ENCODE assay signal across 38 cellular contexts in genomic region chr2:3683748-3684454, GRCh38. TPM values are rescaled to one million over a fixed set of nuclear protein-coding genes. Genes with fewer than 3 reads are reported as not detected.
DNase-seq lines count a peak whose midpoint lies in the region; ATAC-seq, FAIRE-seq and TF ChIP-seq lines count a peak whose summit lies in the region.
"Had no signal": no experiment of that assay in that cellular context is flagged by ENCODE, and none has a peak within 500 bp of the region (broad histone marks: within the 10 kb centered on the region; RNA-seq: fewer than 3 reads in every experiment).

No MANE protein-coding gene starts in this region.

- no peaks in the 10 kb centered on the region for H3K36me3 Mint-ChIP-seq in natural killer cell treated with Interleukin-12 subunit alpha and Interleukin-12 subunit beta and Interleukin-15 and Interleukin-18, amount 100 ng/mL, for 72 hours
- H3K36me3 Mint-ChIP-seq: natural killer cell had no signal

- H3K4me1 Mint-ChIP-seq in natural killer cell treated with Interleukin-12 subunit alpha and Interleukin-12 subunit beta and Interleukin-15 and Interleukin-18, amount 100 ng/mL, for 72 hours (ENCODE audit: low read depth in 2 of 2): no peaks in the 10 kb centered on the region
- H3K4me1 Mint-ChIP-seq: activated CD4-positive, alpha-beta memory T cell treated with anti-CD3 and anti-CD28 coated beads, Interleukin-2, amount 10 ng/mL, durations not matched to agents 7 days and 5 days; activated T-helper 17 cell treated with anti-CD3 and anti-CD28 coated beads, Interleukin-2, amount 50 U/mL, for 72 hours; natural killer cell had no signal

- no peak overlapping the region for H2AFZ ChIP-seq in HCT116 (ENCODE audit: low read depth, low read length, poor library complexity, severe bottlenecking)

- TF ChIP-seq POLR2A in HCT116 (IDR thresholded peaks at IDR 0.05; ENCODE audit: borderline replicate concordance, extremely low read depth, insufficient read depth, insufficient read length): no peak

- H3K4me3 ChIP-seq in HCT116 (replicated peaks in 1 of 2; ENCODE audit: low read depth in 1 of 2, low read length in 2 of 2): no peak overlapping the region
- H3K4me3 ChIP-seq: SJSA1, thoracic aorta, uterus had no signal

- ATAC-seq in HCT116 (0 out of 2 replicates have a peak, but pooled peaks have one; percentile 30), foreskin keratinocyte (peak; percentile 88), GM21381 (IDR thresholded peaks at IDR 0.05; ENCODE audit: unreplicated experiment) (no peak)
- ATAC-seq in natural killer cell treated with Interleukin-12 subunit alpha and Interleukin-12 subunit beta and Interleukin-15 and Interleukin-18, amount 100 ng/mL, for 72 hours: no peak
- ATAC-seq: activated T-helper 17 cell treated with anti-CD3 and anti-CD28 coated beads, Interleukin-2, amount 50 U/mL, for 72 hours; natural killer cell; stimulated activated naive CD8-positive, alpha-beta T cell treated with anti-CD3 and anti-CD28 coated beads, Interleukin-15, Interleukin-2, amounts not matched to agents 100 U/mL and 50 U/mL, for 24 hours had no signal

- H3K9ac ChIP-seq in HCT116 (ENCODE audit: low read length): no peak overlapping the region

- peaks cover 11 to 12% of the 10 kb centered on the region in 2 donors for H3K27me3 Mint-ChIP-seq in natural killer cell treated with Interleukin-12 subunit alpha and Interleukin-12 subunit beta and Interleukin-15 and Interleukin-18, amount 100 ng/mL, for 72 hours
- H3K27me3 Mint-ChIP-seq: dendritic cell treated with granulocyte-macrophage colony-stimulating factor and Interleukin-4, amounts not matched to agents 40 ng/mL and 50 ng/mL, for 4 days had no signal

- no peak for TF ChIP-seq CTCF in HCT116 (IDR thresholded peaks at IDR 0.05 in 2 of 3, conservative IDR thresholded peaks at IDR 0.05 in 1 of 3; ENCODE audit: borderline replicate concordance in 1 of 3, insufficient read depth in 1 of 3, low read depth in 2 of 3, low read length in 2 of 3)
- peak; percentile 16 for TF ChIP-seq CTCF in foreskin keratinocyte (conservative IDR thresholded peaks at IDR 0.05)

- H3K27me3 ChIP-seq in HCT116 (ENCODE audit: insufficient read depth, low read length): peaks cover 13% of the 10 kb centered on the region; the same call in 1 of the 2 replicates
- H3K27me3 ChIP-seq in foreskin keratinocyte: peaks cover 4% of the 10 kb centered on the region
- H3K27me3 ChIP-seq: SJSA1, uterus had no signal

- H3K9me2 ChIP-seq in HCT116 (ENCODE audit: insufficient read depth): no peaks in the 10 kb centered on the region

- no peak overlapping the region for H3K27ac Mint-ChIP-seq in natural killer cell treated with Interleukin-12 subunit alpha and Interleukin-12 subunit beta and Interleukin-15 and Interleukin-18, amount 100 ng/mL, for 72 hours
- H3K27ac Mint-ChIP-seq: activated CD4-positive, alpha-beta memory T cell treated with anti-CD3 and anti-CD28 coated beads, Interleukin-2, amount 10 ng/mL, durations not matched to agents 7 days and 5 days; activated T-helper 17 cell treated with anti-CD3 and anti-CD28 coated beads, Interleukin-2, amount 50 U/mL, for 72 hours; dendritic cell treated with granulocyte-macrophage colony-stimulating factor and Interleukin-4, amounts not matched to agents 40 ng/mL and 50 ng/mL, for 4 days; HFFc6; natural killer cell; T-helper 1 cell treated with Interleukin-12 subunit alpha and Interleukin-12 subunit beta and Interleukin-4 antibody, amounts not matched to agents 30 μg/mL and 1 μg/mL, for 36 hours had no signal

- FAIRE-seq in frontal cortex (lab: Jason Lieb, UNC): no peak
- FAIRE-seq: endometrium, TTC549 had no signal

- H3K4me3 Mint-ChIP-seq in natural killer cell treated with Interleukin-12 subunit alpha and Interleukin-12 subunit beta and Interleukin-15 and Interleukin-18, amount 100 ng/mL, for 72 hours: no peak overlapping the region
- H3K4me3 Mint-ChIP-seq: activated CD4-positive, alpha-beta memory T cell treated with anti-CD3 and anti-CD28 coated beads, Interleukin-2, amount 10 ng/mL, durations not matched to agents 7 days and 5 days; activated T-helper 17 cell treated with anti-CD3 and anti-CD28 coated beads, Interleukin-2, amount 50 U/mL, for 72 hours; dendritic cell treated with granulocyte-macrophage colony-stimulating factor and Interleukin-4, amounts not matched to agents 40 ng/mL and 50 ng/mL, for 4 days; HFFc6; natural killer cell; T-helper 1 cell treated with Interleukin-12 subunit alpha and Interleukin-12 subunit beta and Interleukin-4 antibody, amounts not matched to agents 30 μg/mL and 1 μg/mL, for 36 hours had no signal

- BruUV-seq in HCT116 (replicated peaks; lab: Mats Ljungman, UMichigan): no TSS peak

- TF ChIP-seq RAD21 in HCT116 (IDR thresholded peaks at IDR 0.05; ENCODE audit: low read depth): 0 out of 2 replicates have a peak, but pooled peaks have one; percentile 16

- DNase-seq in DMS114 treated with DMSO at 0.1 percent for 48 hours (lab: John Stamatoyannopoulos, UW; ENCODE audit: unreplicated experiment): peak; percentile 3
- no peak for DNase-seq in HCT116 (ENCODE audit: low read depth, low spot score)
- peak; percentile 29 for DNase-seq in SW480 (ENCODE audit: low spot score)
- peak; percentile 18 to 56 for DNase-seq in foreskin keratinocyte
- DNase-seq in frontal cortex (ENCODE audit: low spot score in 2 of 2): no peak
- no peak for DNase-seq in natural killer cell treated with Interleukin-12 subunit alpha and Interleukin-12 subunit beta and Interleukin-15 and Interleukin-18, amount 100 ng/mL, for 72 hours (ENCODE audit: low spot score)
- DNase-seq in NCI-H146 treated with DMSO at 0.1 percent for 48 hours (lab: John Stamatoyannopoulos, UW; ENCODE audit: unreplicated experiment): no peak
- DNase-seq: activated CD4-positive, alpha-beta memory T cell treated with anti-CD3 and anti-CD28 coated beads, Interleukin-2, amount 10 ng/mL, durations not matched to agents 7 days and 5 days; activated CD4-positive, CD25-positive, alpha-beta regulatory T cell treated with anti-CD3 and anti-CD28 coated beads, Interleukin-2, amount 50 U/mL, for 72 hours; activated naive CD4-positive, alpha-beta T cell treated with anti-CD3 and anti-CD28 coated beads, Interleukin-2, amount 50 U/mL, for 16 hours; anterior cingulate cortex; Caco-2; HFFc6; islet precursor cell; Kasumi-1; natural killer cell; NCI-H1092; NCI-H1930; NCI-H2227 treated with DMSO at 0.1 percent for 48 hours; NCI-H69; RPMI8226; stimulated activated naive CD8-positive, alpha-beta T cell treated with anti-CD3 and anti-CD28 coated beads, Interleukin-15, Interleukin-2, amounts not matched to agents 100 U/mL and 50 U/mL, for 24 hours; uterus had no signal

- POLR2A ChIA-PET in HCT116 (lab: Charles Lee): no interaction called here

- H3K27ac ChIP-seq in HCT116 (ENCODE audit: low read depth, low read length) (no peak overlapping the region), foreskin keratinocyte (no peak overlapping the region)
- H3K27ac ChIP-seq: C4-2B, SJSA1, thoracic aorta, uterus had no signal

- H3K9me3 Mint-ChIP-seq in natural killer cell treated with Interleukin-12 subunit alpha and Interleukin-12 subunit beta and Interleukin-15 and Interleukin-18, amount 100 ng/mL, for 72 hours: no peaks in the 10 kb centered on the region
- H3K9me3 Mint-ChIP-seq: activated CD4-positive, alpha-beta memory T cell treated with anti-CD3 and anti-CD28 coated beads, Interleukin-2, amount 10 ng/mL, durations not matched to agents 7 days and 5 days; activated T-helper 17 cell treated with anti-CD3 and anti-CD28 coated beads, Interleukin-2, amount 50 U/mL, for 72 hours; dendritic cell treated with granulocyte-macrophage colony-stimulating factor and Interleukin-4, amounts not matched to agents 40 ng/mL and 50 ng/mL, for 4 days; HFFc6; natural killer cell; T-helper 1 cell treated with Interleukin-12 subunit alpha and Interleukin-12 subunit beta and Interleukin-4 antibody, amounts not matched to agents 30 μg/mL and 1 μg/mL, for 36 hours had no signal

- intact Hi-C loops in HCT116 (cut with micrococcal nuclease): no loop called here

- no peaks in the 10 kb centered on the region for H3K9me3 ChIP-seq in HCT116 (ENCODE audit: control insufficient read depth in 1 of 2, insufficient read depth in 1 of 2, low read depth in 1 of 2, low read length in 2 of 2)
- H3K9me3 ChIP-seq: Caco-2, SJSA1, thoracic aorta, uterus had no signal

- H3K79me2 ChIP-seq in HCT116 (ENCODE audit: insufficient read depth, low read length): no peaks in the 10 kb centered on the region

- CTCF ChIA-PET in HCT116 (lab: Charles Lee): no interaction called here

- H4K20me1 ChIP-seq in HCT116 (ENCODE audit: insufficient read depth): no peaks in the 10 kb centered on the region

- RAD21 ChIA-PET in HCT116 (lab: Charles Lee; ENCODE audit: low non-redundant PET in 1 of 2, low total read pairs in 2 of 2, uncharacterized antibody in 2 of 2, unreplicated experiment in 2 of 2): no interaction called here

- H3K4me1 ChIP-seq in HCT116 (ENCODE audit: control insufficient read depth in 1 of 2, insufficient read depth in 2 of 2, low read length in 2 of 2) (no peaks in the 10 kb centered on the region), foreskin keratinocyte (no peaks in the 10 kb centered on the region)
- H3K4me1 ChIP-seq: Caco-2, SJSA1, uterus had no signal

- no peaks in the 10 kb centered on the region for H3K36me3 ChIP-seq in HCT116 (ENCODE audit: control insufficient read depth in 1 of 2, insufficient read depth in 2 of 2, low read length in 2 of 2)
- H3K36me3 ChIP-seq: SJSA1, thoracic aorta, uterus had no signal

- H3K4me2 ChIP-seq in HCT116 (ENCODE audit: low read length): no peak overlapping the region

RNA-seq across cellular contexts. Expression of gene DCDC2C, which starts 19.5 kb away (rescaled TPM):
- total RNA-seq in HCT116 (2021; ENCODE audit: unreplicated experiment) (not detected), foreskin keratinocyte (not detected in 2 replicates), frontal cortex (1.2 TPM)
- polyA plus RNA-seq in HCT116 (2012): not detected in 2 replicates
- not detected in 2 replicates for polyA plus RNA-seq in foreskin keratinocyte
- not detected for total RNA-seq in natural killer cell treated with Interleukin-12 subunit alpha and Interleukin-12 subunit beta and Interleukin-15 and Interleukin-18, amount 100 ng/mL, for 72 hours
- total RNA-seq: activated CD4-positive, alpha-beta memory T cell treated with anti-CD3 and anti-CD28 coated beads, Interleukin-2, amount 10 ng/mL, durations not matched to agents 7 days and 5 days; activated T-helper 17 cell treated with anti-CD3 and anti-CD28 coated beads, Interleukin-2, amount 50 U/mL, for 72 hours; Caco-2; cardiac septum; glomerular endothelial cell; HFFc6; mononuclear cell; natural killer cell; pulmonary artery endothelial cell; SJSA1; skeletal muscle tissue; uterus had no signal

RNA-seq across cellular contexts. Expression of gene ALLC, which starts 25.9 kb away (rescaled TPM):
- total RNA-seq in HCT116 (2021; ENCODE audit: unreplicated experiment) (not detected), foreskin keratinocyte (not detected in 2 replicates), frontal cortex (under 0.01 TPM)
- polyA plus RNA-seq in HCT116 (2012): not detected in 2 replicates
- not detected in 2 replicates for polyA plus RNA-seq in foreskin keratinocyte
- total RNA-seq in natural killer cell treated with Interleukin-12 subunit alpha and Interleukin-12 subunit beta and Interleukin-15 and Interleukin-18, amount 100 ng/mL, for 72 hours: not detected
- total RNA-seq: activated CD4-positive, alpha-beta memory T cell treated with anti-CD3 and anti-CD28 coated beads, Interleukin-2, amount 10 ng/mL, durations not matched to agents 7 days and 5 days; activated T-helper 17 cell treated with anti-CD3 and anti-CD28 coated beads, Interleukin-2, amount 50 U/mL, for 72 hours; Caco-2; cardiac septum; glomerular endothelial cell; HFFc6; mononuclear cell; natural killer cell; omental fat pad; pulmonary artery endothelial cell; SJSA1; skeletal muscle tissue; uterus had no signal

Comparison
In these comparisons a context has a peak if more than half of its experiments do, and no peak if none do; other contexts are left out.
1. DNase-seq: peak in DMS114 treated with DMSO at 0.1 percent for 48 hours (single experiment), SW480 (single experiment) and foreskin keratinocyte (2 of 2); none in HCT116 (single experiment), frontal cortex (0 of 2), natural killer cell treated with Interleukin-12 subunit alpha and Interleukin-12 subunit beta and Interleukin-15 and Interleukin-18, amount 100 ng/mL, for 72 hours (single experiment) and NCI-H146 treated with DMSO at 0.1 percent for 48 hours (single experiment).
2. ATAC-seq: peak in HCT116 (single experiment) and foreskin keratinocyte (single experiment); none in natural killer cell treated with Interleukin-12 subunit alpha and Interleukin-12 subunit beta and Interleukin-15 and Interleukin-18, amount 100 ng/mL, for 72 hours (0 of 2) and GM21381 (single experiment).